20 cellular contexts compared by ENCODE assay signal in genomic region chr4:159837071-159837470, GRCh38.
DNase-seq lines count a peak whose midpoint lies in the region; ATAC-seq and TF ChIP-seq lines count a peak whose summit lies in the region.
"Had no signal": no experiment of that assay in that cellular context is flagged by ENCODE, and none has a peak within 500 bp of the region (broad histone marks: within the 10 kb centered on the region; RNA-seq: fewer than 3 reads in every experiment).

No MANE protein-coding gene starts in this region.

- H2AFZ ChIP-seq in osteoblast (ENCODE audit: low read length), result no peak overlapping the region
- H2AFZ ChIP-seq: GM23248 had no signal

- no peak overlapping the region for H3K27ac Mint-ChIP-seq in activated naive CD8-positive, alpha-beta T cell treated with anti-CD3 and anti-CD28 coated beads, Interleukin-2, amount 50 U/mL, for 24 hours
- H3K27ac Mint-ChIP-seq: CD4-positive, alpha-beta memory T cell had no signal

- H3K27ac ChIP-seq in caudate nucleus (ENCODE audit: low read depth, low read length), result peak overlapping the region; percentile 20
- no peak overlapping the region for H3K27ac ChIP-seq in osteoblast (ENCODE audit: low read depth, low read length)
- H3K27ac ChIP-seq: 22Rv1, A549, GM23248 had no signal

- no peak for ATAC-seq in activated naive CD8-positive, alpha-beta T cell treated with anti-CD3 and anti-CD28 coated beads, Interleukin-2, amount 50 U/mL, for 24 hours
- ATAC-seq in HG03442 (IDR thresholded peaks at IDR 0.05; ENCODE audit: unreplicated experiment), result no peak
- ATAC-seq: A549 had no signal

- H3K79me2 ChIP-seq in osteoblast (ENCODE audit: insufficient read depth, low read length), result no peaks in the 10 kb centered on the region

- no peaks in the 10 kb centered on the region for H3K27me3 ChIP-seq in osteoblast (ENCODE audit: insufficient read depth, low read length)

- no peaks in the 10 kb centered on the region for H3K9me3 ChIP-seq in osteoblast (ENCODE audit: low read depth, low read length)
- H3K9me3 ChIP-seq: A549, Caco-2 had no signal

- no peak for TF ChIP-seq CTCF in osteoblast (IDR thresholded peaks at IDR 0.05; ENCODE audit: extremely low read depth, low read depth, low read length)

- H4K20me1 ChIP-seq in osteoblast (ENCODE audit: insufficient read depth, low read length), result no peaks in the 10 kb centered on the region

- no peaks in the 10 kb centered on the region for H3K36me3 Mint-ChIP-seq in activated naive CD8-positive, alpha-beta T cell treated with anti-CD3 and anti-CD28 coated beads, Interleukin-2, amount 50 U/mL, for 24 hours (ENCODE audit: low read depth)
- H3K36me3 Mint-ChIP-seq: CD4-positive, alpha-beta memory T cell had no signal

- no peaks in the 10 kb centered on the region for H3K36me3 ChIP-seq in osteoblast (ENCODE audit: insufficient read depth, low read length)

- no peak overlapping the region for H3K4me3 ChIP-seq in osteoblast (ENCODE audit: insufficient read depth, low read length)
- H3K4me3 ChIP-seq: A549, GM23248 had no signal

- no peaks in the 10 kb centered on the region for H3K27me3 Mint-ChIP-seq in activated naive CD8-positive, alpha-beta T cell treated with anti-CD3 and anti-CD28 coated beads, Interleukin-2, amount 50 U/mL, for 24 hours
- H3K27me3 Mint-ChIP-seq: CD4-positive, alpha-beta memory T cell had no signal

- H3K4me3 Mint-ChIP-seq in activated naive CD8-positive, alpha-beta T cell treated with anti-CD3 and anti-CD28 coated beads, Interleukin-2, amount 50 U/mL, for 24 hours, result no peak overlapping the region
- H3K4me3 Mint-ChIP-seq: CD4-positive, alpha-beta memory T cell had no signal

- H3K4me1 Mint-ChIP-seq in activated naive CD8-positive, alpha-beta T cell treated with anti-CD3 and anti-CD28 coated beads, Interleukin-2, amount 50 U/mL, for 24 hours, result no peaks in the 10 kb centered on the region
- H3K4me1 Mint-ChIP-seq: CD4-positive, alpha-beta memory T cell had no signal

- DNase-seq in Ammon's horn (ENCODE audit: low spot score) (peak; percentile 32), caudate nucleus (lab: John Stamatoyannopoulos, UW) (peak in 3 of 61 donors; percentile 0 to 32 (median 0)), inferior parietal cortex (ENCODE audit: extremely low spot score) (peak; percentile 16), putamen (ENCODE audit: low spot score) (peak; percentile 22), osteoblast (ENCODE audit: insufficient read length, low spot score, missing footprints) (no peak)
- DNase-seq in activated naive CD8-positive, alpha-beta T cell treated with anti-CD3 and anti-CD28 coated beads, Interleukin-2, amount 50 U/mL, for 24 hours, result no peak
- no peak for DNase-seq in activated CD4-positive, alpha-beta T cell treated with anti-CD3 and anti-CD28 coated beads for 48 hours
- DNase-seq: ACHN; AML-193; C1 segment of cervical spinal cord; Caco-2; CD4-positive, alpha-beta memory T cell; DMS153; DND-41; GM23248; H7; HCEC 1CT had no signal

- peaks cover 20% of the 10 kb centered on the region for H3K9me3 Mint-ChIP-seq in activated naive CD8-positive, alpha-beta T cell treated with anti-CD3 and anti-CD28 coated beads, Interleukin-2, amount 50 U/mL, for 24 hours

- no peaks in the 10 kb centered on the region for H3K4me1 ChIP-seq in osteoblast (ENCODE audit: insufficient read depth, low read length)
- H3K4me1 ChIP-seq: A549, Caco-2 had no signal

- no peak overlapping the region for H3K4me2 ChIP-seq in osteoblast (ENCODE audit: insufficient read depth, low read length)
- H3K4me2 ChIP-seq: A549 had no signal

Comparison
In these comparisons a context has a peak if more than half of its experiments do, and no peak if none do; other contexts are left out.
1. DNase-seq: peak in Ammon's horn (single experiment), inferior parietal cortex (single experiment) and putamen (single experiment); none in activated naive CD8-positive, alpha-beta T cell treated with anti-CD3 and anti-CD28 coated beads, Interleukin-2, amount 50 U/mL, for 24 hours (single experiment), osteoblast (single experiment) and activated CD4-positive, alpha-beta T cell treated with anti-CD3 and anti-CD28 coated beads for 48 hours (single experiment).